ENCODE assay signal across 14 cellular contexts in genomic region chr3:131597816-131598215, GRCh38.
DNase-seq lines count a peak whose midpoint lies in the region; FAIRE-seq and TF ChIP-seq lines count a peak whose summit lies in the region.
"Had no signal": no experiment of that assay in that cellular context is flagged by ENCODE, and none has a peak within 500 bp of the region (broad histone marks: within the 10 kb centered on the region; RNA-seq: fewer than 3 reads in every experiment).

No MANE protein-coding gene starts in this region.

- H3K4me1 Mint-ChIP-seq in HFFc6 (ENCODE audit: low read depth) = no peaks in the 10 kb centered on the region
- H3K4me1 Mint-ChIP-seq: CD14-positive monocyte had no signal

- in situ Hi-C loops in Caki2 (cut with HindIII; ENCODE audit: low pct_unique_long_range_greater_than_20kb, low sequenced_read_pairs) = no loop called here

- intact Hi-C loops in head of caudate nucleus (cut with DNase I) = no loop called here

- no peaks in the 10 kb centered on the region for H3K4me1 ChIP-seq in small intestine (ENCODE audit: control insufficient read depth in 2 of 2, insufficient read depth in 1 of 2, low read depth in 1 of 2, low read length in 1 of 2)

- H3K36me3 Mint-ChIP-seq in HFFc6 (ENCODE audit: low read depth) = no peaks in the 10 kb centered on the region
- H3K36me3 Mint-ChIP-seq: CD14-positive monocyte; CD8-positive, alpha-beta T cell had no signal

- H3K9me3 Mint-ChIP-seq in HFFc6 = no peaks in the 10 kb centered on the region
- H3K9me3 Mint-ChIP-seq: CD8-positive, alpha-beta T cell had no signal

- H3K27ac Mint-ChIP-seq in HFFc6 = no peak overlapping the region
- H3K27ac Mint-ChIP-seq: CD14-positive monocyte; CD8-positive, alpha-beta T cell had no signal

- DNase-seq in Caki2 (ENCODE audit: low read depth) (peak; percentile 41), HuH-7 (ENCODE audit: low spot score) (peak; percentile 3), kidney tubule cell (ENCODE audit: low spot score) (peak; percentile 62), small intestine (peak; percentile 27), HFFc6 (no peak), putamen (ENCODE audit: low spot score) (no peak), head of caudate nucleus (no peak)
- DNase-seq: CD8-positive, alpha-beta T cell; COR-L47; DMS79; HCEC 1CT had no signal

- H3K27me3 Mint-ChIP-seq in HFFc6 (ENCODE audit: insufficient read depth) = peaks cover 6% of the 10 kb centered on the region

- H3K27ac ChIP-seq in small intestine (ENCODE audit: low read depth in 1 of 2, low read length in 1 of 2) = no peak overlapping the region

- no peak for FAIRE-seq in small intestine (lab: Jason Lieb, UNC)
- FAIRE-seq: GM12878, GM18507 had no signal

- no peaks in the 10 kb centered on the region for H3K9me3 ChIP-seq in small intestine (ENCODE audit: control insufficient read depth, low read depth)

- peaks cover 0 to 3% of the 10 kb centered on the region in 2 donors for H3K27me3 ChIP-seq in small intestine (ENCODE audit: control insufficient read depth in 2 of 2, insufficient read depth in 2 of 2, low read length in 2 of 2)

- TF ChIP-seq CTCF in HFFc6 (IDR thresholded peaks at IDR 0.05) = no peak

- no peaks in the 10 kb centered on the region for H3K36me3 ChIP-seq in small intestine (ENCODE audit: control insufficient read depth in 2 of 2, insufficient read depth in 2 of 2, low read length in 2 of 2)

- 14 to 48% (median 19%) methylated on average over 1 of the region's 1 CpG for WGBS in small intestine, 3 donors

- H3K4me3 Mint-ChIP-seq in HFFc6 = no peak overlapping the region
- H3K4me3 Mint-ChIP-seq: CD14-positive monocyte; CD8-positive, alpha-beta T cell had no signal

- no peak overlapping the region for H3K4me3 ChIP-seq in small intestine (ENCODE audit: low read depth in 1 of 2, low read length in 2 of 2)
- H3K4me3 ChIP-seq: GM12878 had no signal

Comparison
In these comparisons a context has a peak if more than half of its experiments do, and no peak if none do; other contexts are left out.
1. DNase-seq: peak in Caki2 (single experiment), HuH-7 (single experiment), kidney tubule cell (single experiment) and small intestine (single experiment); none in HFFc6 (single experiment), putamen (single experiment) and head of caudate nucleus (0 of 42).